ENCODE assay signal across 21 cellular contexts in the genomic region with DNA sequence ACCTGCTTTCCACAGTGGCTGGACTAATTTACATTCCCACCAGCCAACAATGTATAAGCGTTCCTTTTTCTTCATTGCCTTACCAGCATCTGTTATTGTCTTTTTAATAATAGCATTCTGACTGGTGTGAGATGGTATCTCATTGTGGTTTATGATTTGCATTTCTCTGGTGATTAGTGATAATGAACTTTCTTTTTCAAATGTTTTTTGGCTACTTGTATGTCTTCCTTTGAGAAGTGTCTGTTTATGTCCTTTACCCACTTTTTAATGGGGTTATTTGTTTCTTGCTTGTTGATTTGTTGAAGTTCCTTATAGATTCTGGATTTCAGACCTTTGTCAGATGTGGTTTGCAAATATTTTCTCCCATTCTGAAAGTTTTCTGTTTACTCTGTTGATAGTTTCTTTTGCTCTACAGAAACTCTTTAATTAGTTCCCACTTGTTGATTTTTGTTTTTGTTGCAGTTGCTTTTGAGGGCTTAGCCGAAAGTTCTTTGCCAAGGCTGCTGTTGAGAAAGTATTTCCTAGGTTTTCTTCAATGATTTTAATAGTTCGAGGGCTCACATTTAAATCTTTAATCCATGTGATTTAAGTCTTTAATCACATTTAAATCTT. TPM values are rescaled to one million over a fixed set of nuclear protein-coding genes. Genes with fewer than 3 reads are reported as not detected.
DNase-seq lines count a peak whose midpoint lies in the region; ATAC-seq and TF ChIP-seq lines count a peak whose summit lies in the region.
"Had no signal": no experiment of that assay in that cellular context is flagged by ENCODE, and none has a peak within 500 bp of the region (broad histone marks: within the 10 kb centered on the region; RNA-seq: fewer than 3 reads in every experiment).

No MANE protein-coding gene starts in this region.

- no peak for TF ChIP-seq CTCF in right atrium auricular region (IDR thresholded peaks at IDR 0.05)

- H3K9me3 ChIP-seq in right atrium auricular region: peaks cover 0 to 19% of the 10 kb centered on the region in 2 donors
- H3K9me3 ChIP-seq: lower lobe of right lung, SJCRH30 had no signal

- no peaks in the 10 kb centered on the region for H3K36me3 ChIP-seq in right atrium auricular region
- H3K36me3 ChIP-seq: lower lobe of right lung, SJCRH30, upper lobe of left lung had no signal

- H3K36me3 Mint-ChIP-seq in immature natural killer cell: peaks cover 42 to 69% (median 43%) of the 10 kb centered on the region in 3 donors

- no peaks in the 10 kb centered on the region for H3K9me3 Mint-ChIP-seq in immature natural killer cell

- H3K27ac ChIP-seq in right atrium auricular region: no peak overlapping the region
- H3K27ac ChIP-seq: BLaER1 treated with 17β-estradiol and CSF1 and Interleukin-3, amounts not matched to agents 10 nM and 100 nM; coronary artery; lower lobe of right lung; SJCRH30; upper lobe of left lung had no signal

- H3K27me3 ChIP-seq in right atrium auricular region: no peaks in the 10 kb centered on the region
- H3K27me3 ChIP-seq: BLaER1 treated with 17β-estradiol and CSF1 and Interleukin-3, amounts not matched to agents 10 nM and 100 nM; SJCRH30; upper lobe of left lung had no signal

- ATAC-seq in GM18858 (IDR thresholded peaks at IDR 0.05; ENCODE audit: unreplicated experiment) (peak; percentile 92), GM21390 (IDR thresholded peaks at IDR 0.05; ENCODE audit: unreplicated experiment) (peak; percentile 86), HG03060 (IDR thresholded peaks at IDR 0.05; ENCODE audit: low read depth, unreplicated experiment) (peak; percentile 80)
- ATAC-seq: lower lobe of right lung had no signal

- H3K4me3 ChIP-seq in right atrium auricular region: no peak overlapping the region
- H3K4me3 ChIP-seq: BLaER1 treated with 17β-estradiol and CSF1 and Interleukin-3, amounts not matched to agents 10 nM and 100 nM; coronary artery; lower lobe of right lung; SJCRH30; upper lobe of left lung had no signal

- H3K4me1 Mint-ChIP-seq in immature natural killer cell: peaks cover 51 to 62% of the 10 kb centered on the region in 2 donors

- H3K4me1 ChIP-seq in right atrium auricular region: no peaks in the 10 kb centered on the region
- H3K4me1 ChIP-seq: lower lobe of right lung, SJCRH30, upper lobe of left lung had no signal

- no peaks in the 10 kb centered on the region for H3K27me3 Mint-ChIP-seq in immature natural killer cell (ENCODE audit: low read depth in 3 of 3)

- peak overlapping the region; percentile 29 to 65 (median 49) for H3K27ac Mint-ChIP-seq in immature natural killer cell
- H3K27ac Mint-ChIP-seq: activated naive CD4-positive, alpha-beta T cell treated with anti-CD3 and anti-CD28 coated beads, Interleukin-2, amount 10 ng/mL, durations not matched to agents 7 days and 5 days; HFFc6 had no signal

- H3K4me3 Mint-ChIP-seq in immature natural killer cell: peak overlapping the region in 4 of 5 donors; percentile 20 to 56 (median 35)
- H3K4me3 Mint-ChIP-seq: activated naive CD4-positive, alpha-beta T cell treated with anti-CD3 and anti-CD28 coated beads, Interleukin-2, amount 10 ng/mL, durations not matched to agents 7 days and 5 days; HFFc6 had no signal

- DNase-seq in immature natural killer cell (no peak), kidney glomerular epithelial cell (lab: John Stamatoyannopoulos, UW) (no peak), right atrium auricular region (ENCODE audit: low spot score) (no peak), occipital lobe (lab: John Stamatoyannopoulos, UW) (no peak)
- DNase-seq: activated CD4-positive, alpha-beta T cell treated with anti-CD3 and anti-CD28 coated beads for 4 hours; activated naive CD4-positive, alpha-beta T cell treated with anti-CD3 and anti-CD28 coated beads, Interleukin-2, amount 10 ng/mL, durations not matched to agents 7 days and 5 days; erythroblast; HFFc6; lower lobe of right lung; NCI-H1930; SJCRH30; stimulated activated CD4-positive, alpha-beta T cell treated with anti-CD3 and anti-CD28 coated beads, Interleukin-12 subunit alpha, Interleukin-12 subunit beta, amount 100 ng/mL, for 4 hours; stimulated activated naive CD4-positive, alpha-beta T cell; upper lobe of left lung had no signal

RNA-seq across cellular contexts. Expression of gene ITGAM, which starts 26.8 kb away (rescaled TPM):
- 100 to 1,000 TPM in 1 of 3 donors, 10 to 100 TPM in 2; 70.6 to 186 (median 89.3) TPM for polyA plus RNA-seq in immature natural killer cell
- total RNA-seq in right atrium auricular region: 10 to 100 TPM in 1 of 2 donors, 1 to 10 TPM in 1; 2.1 to 15.4 TPM
- 4.7 TPM for total RNA-seq in occipital lobe
- total RNA-seq: HFFc6, NCI-H460, pulmonary artery endothelial cell, SJCRH30 had no signal
